In the genomic region with DNA sequence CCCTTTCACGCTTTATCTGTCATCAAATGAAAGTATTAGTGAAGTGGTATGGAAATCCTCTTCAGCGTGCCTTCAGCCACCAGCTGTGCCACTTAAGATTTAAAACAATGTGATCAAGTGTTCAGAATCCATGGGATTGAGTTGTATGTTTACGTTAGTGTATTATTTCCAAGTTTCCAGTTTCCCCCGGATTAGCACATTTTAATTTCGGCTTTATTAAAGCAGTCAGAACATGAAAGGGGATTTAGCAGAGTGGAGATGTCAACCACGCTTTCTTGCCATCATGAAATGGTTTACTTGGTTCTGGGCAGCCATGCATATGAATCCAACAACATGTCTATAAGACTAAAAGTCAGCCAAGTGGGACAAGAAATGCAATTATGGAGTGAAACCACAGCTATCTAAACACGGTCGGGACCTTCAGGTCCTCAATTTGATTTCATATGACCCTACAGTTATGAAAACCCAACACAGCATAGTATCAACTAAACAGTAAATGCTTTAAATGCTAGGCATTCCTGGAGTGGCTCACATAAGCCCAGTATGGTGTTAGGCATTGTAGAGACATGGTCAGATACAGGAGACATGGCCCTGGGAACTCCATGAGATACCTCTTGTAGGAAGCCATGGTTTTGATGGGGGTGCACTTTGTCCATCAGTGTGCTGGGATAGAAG, we compare ENCODE assay signal across 13 cellular contexts.
DNase-seq lines count a peak whose midpoint lies in the region; ATAC-seq, FAIRE-seq and TF ChIP-seq lines count a peak whose summit lies in the region.
"Had no signal": no experiment of that assay in that cellular context is flagged by ENCODE, and none has a peak within 500 bp of the region (broad histone marks: within the 10 kb centered on the region; RNA-seq: fewer than 3 reads in every experiment).

No MANE protein-coding gene starts in this region.

- H3K27ac Mint-ChIP-seq in Calu3 (ENCODE audit: unreplicated experiment), result peak overlapping the region; percentile 84
- H3K27ac Mint-ChIP-seq: CD8-positive, alpha-beta T cell had no signal

- H3K4me1 ChIP-seq in heart right ventricle, result peaks cover 0 to 60% (median 36%) of the 10 kb centered on the region in 9 donors
- H3K4me1 ChIP-seq: ascending aorta had no signal

- intact Hi-C loops in Calu3 (cut with micrococcal nuclease; ENCODE audit: unreplicated experiment), result loop anchor here (5.0 kb wide), 1 partner anchor 155 kb away; no protein-coding TSS in a partner anchor
- intact Hi-C loops in heart right ventricle (cut with DNase I), result no loop called here

- no peak overlapping the region for H3K4me3 Mint-ChIP-seq in Calu3 (ENCODE audit: low read depth, unreplicated experiment)
- H3K4me3 Mint-ChIP-seq: CD8-positive, alpha-beta T cell had no signal

- H3K27me3 ChIP-seq in heart right ventricle, result no peaks in the 10 kb centered on the region
- H3K27me3 ChIP-seq: ascending aorta had no signal

- no TSS peak for BruUV-seq in Calu3 (replicated peaks; lab: Mats Ljungman, UMichigan)

- H3K27me3 Mint-ChIP-seq in Calu3 (ENCODE audit: unreplicated experiment), result no peaks in the 10 kb centered on the region

- no peak for DNase-seq in Calu3
- DNase-seq in RCC 7860 (ENCODE audit: low spot score), result peak; percentile 84
- peak; percentile 96 for DNase-seq in fibroblast of peridontal ligament (ENCODE audit: extremely low read depth)
- DNase-seq in retinal pigment epithelial cell (ENCODE audit: low read depth), result peak; percentile 81
- DNase-seq in NCI-H187 (lab: John Stamatoyannopoulos, UW), result no peak
- no peak for DNase-seq in heart right ventricle
- DNase-seq: activated CD4-positive, alpha-beta T cell treated with anti-CD3 and anti-CD28 coated beads, Interleukin-2, amount 50 U/mL, for 48 hours; CD8-positive, alpha-beta T cell; GDM1; mucosa of descending colon had no signal

- H3K4me3 ChIP-seq in retinal pigment epithelial cell (ENCODE audit: low read length) (no peak overlapping the region), heart right ventricle (no peak overlapping the region)
- H3K4me3 ChIP-seq: ascending aorta, mucosa of descending colon had no signal

- peaks cover 7% of the 10 kb centered on the region for H3K36me3 Mint-ChIP-seq in Calu3 (ENCODE audit: insufficient read depth, unreplicated experiment)
- H3K36me3 Mint-ChIP-seq: CD8-positive, alpha-beta T cell had no signal

- CTCF ChIA-PET in Calu3 (lab: Charles Lee), result interaction anchor here (1.2 kb wide), 1 partner anchor 10 kb away, joined by 3 read pairs; no protein-coding TSS in a partner anchor

- peaks cover 44% of the 10 kb centered on the region for H3K4me1 Mint-ChIP-seq in Calu3 (ENCODE audit: low read depth, unreplicated experiment)

- H3K9me3 Mint-ChIP-seq in Calu3 (ENCODE audit: low read depth, unreplicated experiment), result no peaks in the 10 kb centered on the region
- H3K9me3 Mint-ChIP-seq: CD8-positive, alpha-beta T cell had no signal

- no peak for TF ChIP-seq CTCF in Calu3 (IDR thresholded peaks at IDR 0.05; ENCODE audit: unreplicated experiment)
- TF ChIP-seq CTCF in retinal pigment epithelial cell (conservative IDR thresholded peaks at IDR 0.05; ENCODE audit: low read depth, low read length), result no peak
- no peak for TF ChIP-seq CTCF in heart right ventricle (IDR thresholded peaks at IDR 0.05)

- peak overlapping the region in 1 of 10 donors; percentile 67 for H3K27ac ChIP-seq in heart right ventricle
- H3K27ac ChIP-seq: ascending aorta had no signal

- H3K36me3 ChIP-seq in heart right ventricle, result no peaks in the 10 kb centered on the region
- H3K36me3 ChIP-seq: ascending aorta had no signal

- no peaks in the 10 kb centered on the region for H3K9me3 ChIP-seq in heart right ventricle
- H3K9me3 ChIP-seq: ascending aorta, mucosa of descending colon had no signal

- 97% methylated on average over 8 of the region's 8 CpGs for WGBS in heart right ventricle, 2 donors

- FAIRE-seq in RCC 7860 (lab: Jason Lieb, UNC), result peak; percentile 73

- ATAC-seq in HG02610 (IDR thresholded peaks at IDR 0.05; ENCODE audit: unreplicated experiment) (no peak), heart right ventricle (no peak), GM21723 (IDR thresholded peaks at IDR 0.05; ENCODE audit: unreplicated experiment) (no peak)
- ATAC-seq: CD8-positive, alpha-beta T cell; mucosa of descending colon had no signal

Comparison
In these comparisons a context has a peak if more than half of its experiments do, and no peak if none do; other contexts are left out.
1. DNase-seq: peak in RCC 7860 (single experiment), fibroblast of peridontal ligament (single experiment) and retinal pigment epithelial cell (single experiment); none in Calu3 (single experiment), NCI-H187 (0 of 2) and heart right ventricle (0 of 2).